ENCODE assay signal across 8 cellular contexts in genomic region chr16:2033912-2034694, GRCh38. TPM values are rescaled to one million over a fixed set of nuclear protein-coding genes. Genes with fewer than 3 reads are reported as not detected.
A peak's percentile ranks its signal among the peaks of the same experiment; 100 is the strongest.
DNase-seq lines count a peak whose midpoint lies in the region; ATAC-seq, FAIRE-seq and TF ChIP-seq lines count a peak whose summit lies in the region.
"Not testable (repeated sequence)": the region's sequence is repeated elsewhere in the genome, so short reads cannot be mapped to it uniquely, and the experiment has no call there.

No MANE protein-coding gene starts in this region.

- POLR2A ChIA-PET in AG04449 (lab: Yijun Ruan, JAX) (interaction anchor here (0.7 to 2.1 kb wide), 4 partner anchors 13 to 121 kb away, joined by 3 to 10 read pairs (median 4); partner anchors contain the start of genes RPS2 and TRAF7), HepG2 (lab: Yijun Ruan, JAX) (interaction anchor here (0.8 to 4.6 kb wide), 8 partner anchors 10 to 121 kb away, joined by 3 to 67 read pairs (median 8); partner anchors contain the start of genes NTHL1, TRAF7 and TSC2)
- POLR2A ChIA-PET in activated CD8-positive, alpha-beta T cell treated with anti-CD3 and anti-CD28 coated beads for 36 hours (lab: Charles Lee) = not testable (repeated sequence)

- H3K79me2 ChIP-seq in HepG2 (ENCODE audit: insufficient read depth, low read length) = not testable (repeated sequence)

- H4K20me1 ChIP-seq in HepG2 (ENCODE audit: insufficient read depth, low read length) = not testable (repeated sequence)

- peak overlapping the region; percentile 93 for H3K4me2 ChIP-seq in HepG2 (ENCODE audit: low read depth, low read length)

- in situ Hi-C loops in HepG2 (cut with HindIII; ENCODE audit: extremely low pct_ligation_motif_present, low pct_unique_long_range_greater_than_20kb) = not testable (repeated sequence)

- WGBS in HUES64 = 85% methylated on average over 12 of the region's 32 CpGs
- WGBS in HepG2 (ENCODE audit: low lambda C conversion rate) = 10% methylated on average over 4 of the region's 32 CpGs
- WGBS in pancreas, 2 donors = 83 to 85% methylated on average over 15 of the region's 32 CpGs

- H3K9me3 ChIP-seq in HUES64 (ENCODE audit: insufficient read depth, low read depth, low read length); HepG2 (ENCODE audit: low read length); pancreas: not testable (repeated sequence)

- not testable (repeated sequence) for H3K27me3 Mint-ChIP-seq in activated CD8-positive, alpha-beta T cell treated with anti-CD3 and anti-CD28 coated beads for 36 hours

- H3K27ac ChIP-seq in HUES64 (ENCODE audit: low read depth, low read length) (0 out of 2 replicates have a peak overlapping the region, but pooled peaks have one; percentile 30), caudate nucleus (ENCODE audit: low read depth, low read length) (peak overlapping the region; percentile 98), HepG2 (ENCODE audit: extremely low read length, insufficient read depth, low read length) (peak overlapping the region; percentile 90), pancreas (peak overlapping the region in 3 of 4 donors; percentile 42 to 70 (median 66)), substantia nigra (ENCODE audit: low read depth, low read length, poor library complexity, severe bottlenecking) (peak overlapping the region; percentile 96)

- BruUV-seq in HepG2 (replicated peaks; lab: Mats Ljungman, UMichigan) = not testable (repeated sequence)

- peak; percentile 18 for ATAC-seq in activated CD8-positive, alpha-beta T cell treated with anti-CD3 and anti-CD28 coated beads for 36 hours
- peak; percentile 5 for ATAC-seq in HepG2
- peak in 2 of 4 donors; percentile 7 to 13 for ATAC-seq in pancreas

- H3K4me3 ChIP-seq in AG04449 (ENCODE audit: low read depth, low read length) (peak overlapping the region; percentile 53), fibroblast of pulmonary artery (replicated peaks; ENCODE audit: low read depth, low read length) (peak overlapping the region; percentile 32), HepG2 (replicated peaks in 1 of 3; ENCODE audit: insufficient read depth in 1 of 3, low read depth in 2 of 3, low read length in 3 of 3) (peak overlapping the region; percentile 46 to 69 (median 46); a peak in 5 of 6 replicates), pancreas (peak overlapping the region in 1 of 4 donors; percentile 23)
- not testable (repeated sequence) for H3K4me3 ChIP-seq in HUES64 (ENCODE audit: low read length)

- CTCF ChIA-PET in AG04449 (lab: Yijun Ruan, JAX) = interaction anchor here (1.1 kb wide), 2 partner anchors 11 to 106 kb away, joined by 5 to 15 read pairs; no protein-coding TSS in a partner anchor
- CTCF ChIA-PET in activated CD8-positive, alpha-beta T cell treated with anti-CD3 and anti-CD28 coated beads for 36 hours (lab: Charles Lee) = interaction anchor here (1.0 kb wide), 1 partner anchor 12 kb away, joined by 3 read pairs; no protein-coding TSS in a partner anchor
- CTCF ChIA-PET in HepG2 (lab: Yijun Ruan, JAX; ENCODE audit: low intra/inter-chr PET ratio, low total read pairs) = not testable (repeated sequence)

- peak overlapping the region; percentile 55; the same call in 1 of the 2 replicates for H3K9ac ChIP-seq in HUES64 (ENCODE audit: low read depth, low read length)
- H3K9ac ChIP-seq in HepG2 (ENCODE audit: insufficient read depth, low read depth, low read length) = peak overlapping the region; percentile 75

- not testable (repeated sequence) for H3K9me3 Mint-ChIP-seq in activated CD8-positive, alpha-beta T cell treated with anti-CD3 and anti-CD28 coated beads for 36 hours

- peak; percentile 54 for FAIRE-seq in HepG2 (lab: Jason Lieb, UNC)
- not testable (repeated sequence) for FAIRE-seq in pancreas (lab: Jason Lieb, UNC)

- not testable (repeated sequence) for H3K4me1 Mint-ChIP-seq in activated CD8-positive, alpha-beta T cell treated with anti-CD3 and anti-CD28 coated beads for 36 hours (ENCODE audit: low read depth)

- H3K27ac Mint-ChIP-seq in activated CD8-positive, alpha-beta T cell treated with anti-CD3 and anti-CD28 coated beads for 36 hours = not testable (repeated sequence)

- TF ChIP-seq POLR2A in HepG2 (IDR thresholded peaks at IDR 0.05; ENCODE audit: insufficient read depth in 1 of 2, low read depth in 2 of 2, low read length in 2 of 2) = 0 out of 4 replicates have a peak, but pooled peaks of 1 of the 2 experiments have one; percentile 9

- not testable (repeated sequence) for H2AFZ ChIP-seq in HepG2 (ENCODE audit: low read length)

- not testable (repeated sequence) for TF ChIP-seq EP300 in HepG2 (IDR thresholded peaks at IDR 0.05; ENCODE audit: low read depth in 2 of 2, low read length in 2 of 2); HepG2 (CRISPR knock-in tag; IDR thresholded peaks at IDR 0.05; ENCODE audit: borderline replicate concordance)

- TF ChIP-seq CTCF in AG04449 (IDR thresholded peaks at IDR 0.05; ENCODE audit: insufficient read depth, low read length, missing control alignments); activated CD8-positive, alpha-beta T cell treated with anti-CD3 and anti-CD28 coated beads for 36 hours (IDR thresholded peaks at IDR 0.05); fibroblast of pulmonary artery (IDR thresholded peaks at IDR 0.05; ENCODE audit: low read length, missing control alignments); HepG2 (CRISPR knock-in tag; IDR thresholded peaks at IDR 0.05); pancreas (IDR thresholded peaks at IDR 0.05): not testable (repeated sequence)

- not testable (repeated sequence) for H3K27me3 ChIP-seq in HUES64 (ENCODE audit: insufficient read depth, low read length); HepG2 (ENCODE audit: control insufficient read depth in 1 of 2, insufficient read depth in 2 of 2, low read length in 2 of 2); pancreas

- not testable (repeated sequence) for H3K4me1 ChIP-seq in HUES64 (ENCODE audit: insufficient read depth, low read length); pancreas
- H3K4me1 ChIP-seq in HepG2 (ENCODE audit: insufficient read depth, low read length) = peaks cover 85% of the 10 kb centered on the region

- intact Hi-C loops in activated CD8-positive, alpha-beta T cell treated with anti-CD3 and anti-CD28 coated beads for 36 hours (cut with micrococcal nuclease); HepG2 (cut with micrococcal nuclease; ENCODE audit: unreplicated experiment); pancreas (cut with DNase I): not testable (repeated sequence)

- H3K36me3 ChIP-seq in HUES64 (ENCODE audit: insufficient read depth, low read length); HepG2 (replicated peaks in 1 of 2; ENCODE audit: control insufficient read depth in 1 of 2, insufficient read depth in 2 of 2, low read length in 2 of 2); pancreas: not testable (repeated sequence)

- H3K4me3 Mint-ChIP-seq in activated CD8-positive, alpha-beta T cell treated with anti-CD3 and anti-CD28 coated beads for 36 hours = not testable (repeated sequence)

- not testable (repeated sequence) for TF ChIP-seq RAD21 in HepG2 (CRISPR knock-in tag; IDR thresholded peaks at IDR 0.05)

- not testable (repeated sequence) for DNase-seq in AG04449 (ENCODE audit: low read depth, low spot score); activated CD8-positive, alpha-beta T cell treated with anti-CD3 and anti-CD28 coated beads for 36 hours; HepG2 (ENCODE audit: low spot score); pancreas
- DNase-seq in caudate nucleus (lab: John Stamatoyannopoulos, UW) (peak in 1 of 61 donors; percentile 47), fibroblast of pulmonary artery (ENCODE audit: low read depth) (peak; percentile 25), substantia nigra (lab: John Stamatoyannopoulos, UW) (peak in 1 of 49 donors; percentile 28)

- H3K36me3 Mint-ChIP-seq in activated CD8-positive, alpha-beta T cell treated with anti-CD3 and anti-CD28 coated beads for 36 hours (ENCODE audit: low read depth) = not testable (repeated sequence)

RNA-seq across cellular contexts. Expression of gene NHERF2, which starts 7.4 kb away (rescaled TPM):
- polyA plus RNA-seq in HUES64 (2013, experiment 1 of 2) = 5.8 TPM
- polyA plus RNA-seq in HUES64 (2013, experiment 2 of 2) = 7.9 TPM
- total RNA-seq in activated CD8-positive, alpha-beta T cell treated with anti-CD3 and anti-CD28 coated beads for 36 hours = 1 to 10 TPM; 2.8 to 3.0 TPM
- total RNA-seq in HepG2 (2016; rRNA removed; fragmentation: Illumina TruSeq; extraction: Trizol) (15.8 and 23.7 TPM in 2 replicates), pancreas (10 to 100 TPM; 14.7 to 28.9 (median 23.0) TPM)
- total RNA-seq in HepG2 (2016; cell fraction: cytosol; rRNA removed; fragmentation: Illumina TruSeq; extraction: Trizol; ENCODE audit: low read depth) = 17.2 and 21.7 TPM in 2 replicates
- 14.8 and 26.0 TPM in 2 replicates for total RNA-seq in HepG2 (2016; cell fraction: insoluble cytoplasmic fraction; rRNA removed; fragmentation: Illumina TruSeq; extraction: Trizol)
- total RNA-seq in HepG2 (2016; cell fraction: membrane; rRNA removed; fragmentation: Illumina TruSeq; extraction: Trizol) = 42.5 and 44.6 TPM in 2 replicates
- 14.4 and 15.0 TPM in 2 replicates for total RNA-seq in HepG2 (2016; cell fraction: nucleus; rRNA removed; fragmentation: Illumina TruSeq; extraction: Trizol)
- polyA plus RNA-seq in HepG2 (2011; rRNA removed) (39.3 and 47.2 TPM in 2 replicates), pancreas (100 to 1,000 TPM in 1 of 2 donors, 10 to 100 TPM in 1; 60.7 to 144 TPM)
- 28.8 and 54.4 TPM in 2 replicates for polyA plus RNA-seq in HepG2 (2011; cell fraction: cytosol; rRNA removed)
- 94.7 and 105 TPM in 2 replicates for polyA plus RNA-seq in HepG2 (2011; cell fraction: nucleus; rRNA removed)
- 25.8 and 38.7 TPM in 2 replicates for polyA plus RNA-seq in HepG2 (2012)
- 54.0 and 63.1 TPM in 2 replicates for polyA plus RNA-seq in HepG2 (2016; cell fraction: cytosol; fragmentation: Illumina TruSeq; extraction: Trizol; ENCODE audit: low read depth)
- 37.8 and 52.2 TPM in 2 replicates for polyA plus RNA-seq in HepG2 (2016; cell fraction: insoluble cytoplasmic fraction; fragmentation: Illumina TruSeq; extraction: Trizol; ENCODE audit: low read depth)
- 72.6 and 84.9 TPM in 2 replicates for polyA plus RNA-seq in HepG2 (2016; cell fraction: membrane; fragmentation: Illumina TruSeq; extraction: Trizol; ENCODE audit: low read depth)
- polyA plus RNA-seq in HepG2 (2016; cell fraction: nucleus; fragmentation: Illumina TruSeq; extraction: Trizol; ENCODE audit: insufficient read depth, low read depth) = 53.4 and 59.6 TPM in 2 replicates
- polyA minus RNA-seq in HepG2 (2011; rRNA and poly(A)+ RNA removed; ENCODE audit: low replicate concordance) = 6.8 and 36.4 TPM in 2 replicates
- 24.4 and 28.2 TPM in 2 replicates for polyA minus RNA-seq in HepG2 (2011; cell fraction: cytosol; rRNA and poly(A)+ RNA removed)
- 13.3 and 13.8 TPM in 2 replicates for polyA minus RNA-seq in HepG2 (2011; cell fraction: nucleus; rRNA and poly(A)+ RNA removed)

RNA-seq across cellular contexts. Expression of gene NTHL1, which starts 13.5 kb away (rescaled TPM):
- polyA plus RNA-seq in HUES64 (2013, experiment 1 of 2) = 53.2 TPM
- 44.9 TPM for polyA plus RNA-seq in HUES64 (2013, experiment 2 of 2)
- 10 to 100 TPM; 28.2 to 29.8 TPM for total RNA-seq in activated CD8-positive, alpha-beta T cell treated with anti-CD3 and anti-CD28 coated beads for 36 hours
- total RNA-seq in HepG2 (2016; rRNA removed; fragmentation: Illumina TruSeq; extraction: Trizol) (64.8 and 64.9 TPM in 2 replicates), pancreas (10 to 100 TPM in 1 of 6 donors, 1 to 10 TPM in 5; 5.2 to 10.4 (median 8.4) TPM)
- 24.9 and 26.2 TPM in 2 replicates for total RNA-seq in HepG2 (2016; cell fraction: cytosol; rRNA removed; fragmentation: Illumina TruSeq; extraction: Trizol; ENCODE audit: low read depth)
- 69.4 and 70.6 TPM in 2 replicates for total RNA-seq in HepG2 (2016; cell fraction: insoluble cytoplasmic fraction; rRNA removed; fragmentation: Illumina TruSeq; extraction: Trizol)
- total RNA-seq in HepG2 (2016; cell fraction: membrane; rRNA removed; fragmentation: Illumina TruSeq; extraction: Trizol) = 25.2 and 29.9 TPM in 2 replicates
- 22.8 and 26.0 TPM in 2 replicates for total RNA-seq in HepG2 (2016; cell fraction: nucleus; rRNA removed; fragmentation: Illumina TruSeq; extraction: Trizol)
- polyA plus RNA-seq in HepG2 (2011; rRNA removed) (47.5 and 55.6 TPM in 2 replicates), pancreas (10 to 100 TPM; 22.1 to 22.8 TPM)
- 63.4 and 112 TPM in 2 replicates for polyA plus RNA-seq in HepG2 (2011; cell fraction: cytosol; rRNA removed)
- polyA plus RNA-seq in HepG2 (2011; cell fraction: nucleus; rRNA removed) = 61.1 and 66.7 TPM in 2 replicates
- 19.7 and 24.2 TPM in 2 replicates for polyA plus RNA-seq in HepG2 (2012)
- polyA plus RNA-seq in HepG2 (2016; cell fraction: cytosol; fragmentation: Illumina TruSeq; extraction: Trizol; ENCODE audit: low read depth) = 12.4 and 13.2 TPM in 2 replicates
- polyA plus RNA-seq in HepG2 (2016; cell fraction: insoluble cytoplasmic fraction; fragmentation: Illumina TruSeq; extraction: Trizol; ENCODE audit: low read depth) = 43.0 and 46.2 TPM in 2 replicates
- polyA plus RNA-seq in HepG2 (2016; cell fraction: membrane; fragmentation: Illumina TruSeq; extraction: Trizol; ENCODE audit: low read depth) = 15.6 and 17.1 TPM in 2 replicates
- polyA plus RNA-seq in HepG2 (2016; cell fraction: nucleus; fragmentation: Illumina TruSeq; extraction: Trizol; ENCODE audit: insufficient read depth, low read depth) = 42.8 and 44.9 TPM in 2 replicates
- polyA minus RNA-seq in HepG2 (2011; rRNA and poly(A)+ RNA removed; ENCODE audit: low replicate concordance) = 25.8 and 50.8 TPM in 2 replicates
- 24.2 and 32.7 TPM in 2 replicates for polyA minus RNA-seq in HepG2 (2011; cell fraction: cytosol; rRNA and poly(A)+ RNA removed)
- polyA minus RNA-seq in HepG2 (2011; cell fraction: nucleus; rRNA and poly(A)+ RNA removed) = 9.3 and 11.6 TPM in 2 replicates

RNA-seq across cellular contexts. Expression of gene TSC2, which starts 13.7 kb away (rescaled TPM):
- polyA plus RNA-seq in HUES64 (2013, experiment 1 of 2) = 39.7 TPM
- polyA plus RNA-seq in HUES64 (2013, experiment 2 of 2) = 37.3 TPM
- 10 to 100 TPM; 54.4 to 57.3 TPM for total RNA-seq in activated CD8-positive, alpha-beta T cell treated with anti-CD3 and anti-CD28 coated beads for 36 hours
- total RNA-seq in HepG2 (2016; rRNA removed; fragmentation: Illumina TruSeq; extraction: Trizol) = 10.3 and 19.6 TPM in 2 replicates
- 13.6 and 17.2 TPM in 2 replicates for total RNA-seq in HepG2 (2016; cell fraction: cytosol; rRNA removed; fragmentation: Illumina TruSeq; extraction: Trizol; ENCODE audit: low read depth)
- 7.7 and 19.6 TPM in 2 replicates for total RNA-seq in HepG2 (2016; cell fraction: insoluble cytoplasmic fraction; rRNA removed; fragmentation: Illumina TruSeq; extraction: Trizol)
- 13.2 and 13.3 TPM in 2 replicates for total RNA-seq in HepG2 (2016; cell fraction: membrane; rRNA removed; fragmentation: Illumina TruSeq; extraction: Trizol)
- total RNA-seq in HepG2 (2016; cell fraction: nucleus; rRNA removed; fragmentation: Illumina TruSeq; extraction: Trizol) = 21.2 and 34.7 TPM in 2 replicates
- 40.4 and 44.6 TPM in 2 replicates for polyA plus RNA-seq in HepG2 (2011; rRNA removed)
- 13.0 and 19.7 TPM in 2 replicates for polyA plus RNA-seq in HepG2 (2011; cell fraction: cytosol; rRNA removed)
- 352 and 473 TPM in 2 replicates for polyA plus RNA-seq in HepG2 (2011; cell fraction: nucleus; rRNA removed)
- polyA plus RNA-seq in HepG2 (2012) = 50.1 and 57.0 TPM in 2 replicates
- 2.9 and 4.1 TPM in 2 replicates for polyA plus RNA-seq in HepG2 (2016; cell fraction: cytosol; fragmentation: Illumina TruSeq; extraction: Trizol; ENCODE audit: low read depth)
- 13.2 and 17.7 TPM in 2 replicates for polyA plus RNA-seq in HepG2 (2016; cell fraction: insoluble cytoplasmic fraction; fragmentation: Illumina TruSeq; extraction: Trizol; ENCODE audit: low read depth)
- polyA plus RNA-seq in HepG2 (2016; cell fraction: membrane; fragmentation: Illumina TruSeq; extraction: Trizol; ENCODE audit: low read depth) = 5.4 and 5.7 TPM in 2 replicates
- polyA plus RNA-seq in HepG2 (2016; cell fraction: nucleus; fragmentation: Illumina TruSeq; extraction: Trizol; ENCODE audit: insufficient read depth, low read depth) = 82.5 and 84.9 TPM in 2 replicates
- polyA minus RNA-seq in HepG2 (2011; rRNA and poly(A)+ RNA removed; ENCODE audit: low replicate concordance) = 69.9 and 84.9 TPM in 2 replicates
- polyA minus RNA-seq in HepG2 (2011; cell fraction: cytosol; rRNA and poly(A)+ RNA removed) = 25.5 and 36.2 TPM in 2 replicates
- 59.4 and 61.0 TPM in 2 replicates for polyA minus RNA-seq in HepG2 (2011; cell fraction: nucleus; rRNA and poly(A)+ RNA removed)
- 10 to 100 TPM; 51.0 to 91.7 (median 77.6) TPM for total RNA-seq in pancreas
- polyA plus RNA-seq in pancreas = 100 to 1,000 TPM; 119 to 172 TPM

RNA-seq across cellular contexts. Expression of gene NPW, which starts 14.5 kb away (rescaled TPM):
- 1.8 TPM for polyA plus RNA-seq in HUES64 (2013, experiment 1 of 2)
- 1.4 TPM for polyA plus RNA-seq in HUES64 (2013, experiment 2 of 2)
- 10 to 100 TPM; 24.3 to 28.3 TPM for total RNA-seq in activated CD8-positive, alpha-beta T cell treated with anti-CD3 and anti-CD28 coated beads for 36 hours
- total RNA-seq in HepG2 (2016; rRNA removed; fragmentation: Illumina TruSeq; extraction: Trizol) = 0.97 TPM in 1 of 2 replicates, not detected in the other
- total RNA-seq in HepG2 (2016; cell fraction: cytosol; rRNA removed; fragmentation: Illumina TruSeq; extraction: Trizol; ENCODE audit: low read depth) = 1.1 and 2.6 TPM in 2 replicates
- 0.87 TPM in 1 of 2 replicates, not detected in the other for total RNA-seq in HepG2 (2016; cell fraction: insoluble cytoplasmic fraction; rRNA removed; fragmentation: Illumina TruSeq; extraction: Trizol)
- 0.71 and 0.79 TPM in 2 replicates for total RNA-seq in HepG2 (2016; cell fraction: membrane; rRNA removed; fragmentation: Illumina TruSeq; extraction: Trizol)
- not detected in 2 replicates for total RNA-seq in HepG2 (2016; cell fraction: nucleus; rRNA removed; fragmentation: Illumina TruSeq; extraction: Trizol)
- 0.24 and 0.25 TPM in 2 replicates for polyA plus RNA-seq in HepG2 (2011; rRNA removed)
- 0.50 and 0.85 TPM in 2 replicates for polyA plus RNA-seq in HepG2 (2011; cell fraction: cytosol; rRNA removed)
- polyA plus RNA-seq in HepG2 (2011; cell fraction: nucleus; rRNA removed) = 1.1 and 1.2 TPM in 2 replicates
- polyA plus RNA-seq in HepG2 (2012) = 0.82 and 1.4 TPM in 2 replicates
- polyA plus RNA-seq in HepG2 (2016; cell fraction: cytosol; fragmentation: Illumina TruSeq; extraction: Trizol; ENCODE audit: low read depth) = 0.87 and 1.2 TPM in 2 replicates
- 0.61 and 0.63 TPM in 2 replicates for polyA plus RNA-seq in HepG2 (2016; cell fraction: insoluble cytoplasmic fraction; fragmentation: Illumina TruSeq; extraction: Trizol; ENCODE audit: low read depth)
- polyA plus RNA-seq in HepG2 (2016; cell fraction: membrane; fragmentation: Illumina TruSeq; extraction: Trizol; ENCODE audit: low read depth) = 0.42 and 0.81 TPM in 2 replicates
- polyA plus RNA-seq in HepG2 (2016; cell fraction: nucleus; fragmentation: Illumina TruSeq; extraction: Trizol; ENCODE audit: insufficient read depth, low read depth) = 0.85 and 2.0 TPM in 2 replicates
- 0.21 TPM in 1 of 2 replicates, not detected in the other for polyA minus RNA-seq in HepG2 (2011; rRNA and poly(A)+ RNA removed; ENCODE audit: low replicate concordance)
- polyA minus RNA-seq in HepG2 (2011; cell fraction: cytosol; rRNA and poly(A)+ RNA removed) = 3.4 TPM in 1 of 2 replicates, not detected in the other
- polyA minus RNA-seq in HepG2 (2011; cell fraction: nucleus; rRNA and poly(A)+ RNA removed) = 0.50 TPM in 1 of 2 replicates, not detected in the other
- 1 to 10 TPM in 2 of 6 donors, under 1 TPM in 4; 0.43 to 1.9 (median 0.50) TPM for total RNA-seq in pancreas
- 1 to 10 TPM; 1.3 to 2.7 TPM for polyA plus RNA-seq in pancreas

RNA-seq across cellular contexts. Expression of gene ZNF598, which starts 24.5 kb away (rescaled TPM):
- 28.1 TPM for polyA plus RNA-seq in HUES64 (2013, experiment 1 of 2)
- polyA plus RNA-seq in HUES64 (2013, experiment 2 of 2) = 25.1 TPM
- 10 to 100 TPM; 85.5 to 90.3 TPM for total RNA-seq in activated CD8-positive, alpha-beta T cell treated with anti-CD3 and anti-CD28 coated beads for 36 hours
- 9.5 and 13.5 TPM in 2 replicates for total RNA-seq in HepG2 (2016; rRNA removed; fragmentation: Illumina TruSeq; extraction: Trizol)
- 7.8 and 8.6 TPM in 2 replicates for total RNA-seq in HepG2 (2016; cell fraction: cytosol; rRNA removed; fragmentation: Illumina TruSeq; extraction: Trizol; ENCODE audit: low read depth)
- 6.1 and 14.0 TPM in 2 replicates for total RNA-seq in HepG2 (2016; cell fraction: insoluble cytoplasmic fraction; rRNA removed; fragmentation: Illumina TruSeq; extraction: Trizol)
- total RNA-seq in HepG2 (2016; cell fraction: membrane; rRNA removed; fragmentation: Illumina TruSeq; extraction: Trizol) = 8.0 and 9.4 TPM in 2 replicates
- total RNA-seq in HepG2 (2016; cell fraction: nucleus; rRNA removed; fragmentation: Illumina TruSeq; extraction: Trizol) = 15.2 and 16.0 TPM in 2 replicates
- 14.2 and 17.6 TPM in 2 replicates for polyA plus RNA-seq in HepG2 (2011; rRNA removed)
- polyA plus RNA-seq in HepG2 (2011; cell fraction: cytosol; rRNA removed) = 10.9 and 19.8 TPM in 2 replicates
- polyA plus RNA-seq in HepG2 (2011; cell fraction: nucleus; rRNA removed) = 80.6 and 103 TPM in 2 replicates
- polyA plus RNA-seq in HepG2 (2012) = 6.9 and 11.3 TPM in 2 replicates
- 4.2 and 5.0 TPM in 2 replicates for polyA plus RNA-seq in HepG2 (2016; cell fraction: cytosol; fragmentation: Illumina TruSeq; extraction: Trizol; ENCODE audit: low read depth)
- polyA plus RNA-seq in HepG2 (2016; cell fraction: insoluble cytoplasmic fraction; fragmentation: Illumina TruSeq; extraction: Trizol; ENCODE audit: low read depth) = 14.5 and 15.5 TPM in 2 replicates
- 8.5 and 11.6 TPM in 2 replicates for polyA plus RNA-seq in HepG2 (2016; cell fraction: membrane; fragmentation: Illumina TruSeq; extraction: Trizol; ENCODE audit: low read depth)
- polyA plus RNA-seq in HepG2 (2016; cell fraction: nucleus; fragmentation: Illumina TruSeq; extraction: Trizol; ENCODE audit: insufficient read depth, low read depth) = 58.7 and 59.3 TPM in 2 replicates
- polyA minus RNA-seq in HepG2 (2011; rRNA and poly(A)+ RNA removed; ENCODE audit: low replicate concordance) = 25.2 and 28.9 TPM in 2 replicates
- 12.5 and 18.7 TPM in 2 replicates for polyA minus RNA-seq in HepG2 (2011; cell fraction: cytosol; rRNA and poly(A)+ RNA removed)
- polyA minus RNA-seq in HepG2 (2011; cell fraction: nucleus; rRNA and poly(A)+ RNA removed) = 12.6 and 18.4 TPM in 2 replicates
- total RNA-seq in pancreas = 10 to 100 TPM; 26.0 to 93.6 (median 42.4) TPM
- 10 to 100 TPM; 71.0 to 73.5 TPM for polyA plus RNA-seq in pancreas

Comparison
In these comparisons a context has a peak if more than half of its experiments do, and no peak if none do; other contexts are left out.
1. H3K27ac ChIP-seq: peak in every context shown above with its lines; median percentile 98 in caudate nucleus; 96 in substantia nigra; 90 in HepG2; 66 in pancreas; 30 in HUES64.